ENCODE assay signal across 25 cellular contexts in genomic region chr12:131527736-131528135, GRCh38.
"Had no signal": no experiment of that assay in that cellular context is flagged by ENCODE, and none has a peak within 500 bp of the region (broad histone marks: within the 10 kb centered on the region; RNA-seq: fewer than 3 reads in every experiment).

No MANE protein-coding gene starts in this region.

- H3K4me2 ChIP-seq: KMS-11, SK-N-SH had no signal

- H3K27ac ChIP-seq: KMS-11, RWPE1 had no signal

- H3K9ac ChIP-seq: KMS-11, SK-N-SH had no signal

- H3K4me3 Mint-ChIP-seq: T-cell had no signal

- H3K9me3 ChIP-seq: SK-N-SH had no signal

- H3K36me3 Mint-ChIP-seq: T-cell had no signal

- ATAC-seq: HepG2, Panc1, PC-3, T-cell had no signal

- H3K9me3 Mint-ChIP-seq: T-cell had no signal

- H3K27ac Mint-ChIP-seq: T-cell had no signal

- DNase-seq: IMR-90; Kasumi-1; MM.1S; NCI-H1092 treated with DMSO at 0.1 percent for 48 hours; NCI-H1436; NCI-H187; NCI-H2029; NCI-H2081 treated with DMSO at 0.1 percent for 48 hours; NCI-H2171; NCI-H226; NCI-H446; NCI-H510A; NCI-H524 treated with DMSO at 0.1 percent for 48 hours; NCI-H69; NCI-H774; NK-92 treated with Interleukin-12 subunit alpha and Interleukin-12 subunit beta, amount 100 ng/mL, for 24 hours; PC-3; SHP77; SK-N-SH; SW 1271; T-cell had no signal
